36 cellular contexts compared by ENCODE assay signal in genomic region chr10:128804411-128804810, GRCh38.
"Had no signal": no experiment of that assay in that cellular context is flagged by ENCODE, and none has a peak within 500 bp of the region (broad histone marks: within the 10 kb centered on the region; RNA-seq: fewer than 3 reads in every experiment).

No MANE protein-coding gene starts in this region.

- H3K36me3 ChIP-seq: adrenal gland, brain microvascular endothelial cell, breast epithelium had no signal

- H3K4me3 ChIP-seq: adrenal gland, body of pancreas, breast epithelium had no signal

- H3K4me1 Mint-ChIP-seq: activated B cell treated with CpG ODN at 0.5 μM for 24 hours; activated CD4-positive, alpha-beta T cell treated with anti-CD3 and anti-CD28 coated beads, Interleukin-2, amount 10 ng/mL, durations not matched to agents 24 days and 14 days; activated naive CD8-positive, alpha-beta T cell treated with anti-CD3 and anti-CD28 coated beads for 36 hours; activated T-helper 17 cell treated with anti-CD3 and anti-CD28 coated beads, Interleukin-2, amount 50 U/mL, for 72 hours; central memory CD8-positive, alpha-beta T cell had no signal

- H3K27ac Mint-ChIP-seq: activated B cell treated with CpG ODN at 0.5 μM for 24 hours; activated CD4-positive, alpha-beta memory T cell treated with anti-CD3 and anti-CD28 coated beads for 36 hours; activated CD4-positive, alpha-beta T cell treated with anti-CD3 and anti-CD28 coated beads, Interleukin-2, amount 10 ng/mL, durations not matched to agents 24 days and 14 days; activated naive CD4-positive, alpha-beta T cell treated with anti-CD3 and anti-CD28 coated beads for 36 hours; activated naive CD4-positive, alpha-beta T cell treated with anti-CD3 and anti-CD28 coated beads, Interleukin-2, amount 50 U/mL, for 72 hours; activated naive CD8-positive, alpha-beta T cell treated with anti-CD3 and anti-CD28 coated beads for 36 hours; activated T-cell treated with anti-CD3 and anti-CD28 coated beads, Interleukin-2, amount 50 U/mL, for 72 hours; activated T-helper 1 cell treated with anti-CD3 and anti-CD28 coated beads, Interleukin-12 subunit alpha, Interleukin-12 subunit beta, Interleukin-2, Interleukin-4 antibody, amounts not matched to agents 30 ng/mL and 10 ng/mL and 1 ng/mL, durations not matched to agents 14 hours and 24 hours and 36 hours; activated T-helper 17 cell treated with anti-CD3 and anti-CD28 coated beads, Interleukin-2, amount 50 U/mL, for 72 hours; T-helper 1 cell treated with Interleukin-12 subunit alpha and Interleukin-12 subunit beta and Interleukin-4 antibody, amounts not matched to agents 30 μg/mL and 1 μg/mL, for 36 hours; T-helper 2 cell treated with Interferon-gamma antibody and Interleukin-4, amounts not matched to agents 5 μg/mL and 100 μg/mL, for 36 hours had no signal

- H3K9me3 ChIP-seq: adrenal gland, body of pancreas, breast epithelium had no signal

- H3K27ac ChIP-seq: adrenal gland, body of pancreas, brain microvascular endothelial cell, breast epithelium, VCaP had no signal

- H3K27me3 ChIP-seq: adrenal gland, body of pancreas, brain microvascular endothelial cell had no signal

- H3K9me3 Mint-ChIP-seq: activated B cell treated with CpG ODN at 0.5 μM for 24 hours; activated CD4-positive, alpha-beta memory T cell treated with anti-CD3 and anti-CD28 coated beads for 36 hours; activated CD4-positive, alpha-beta T cell treated with anti-CD3 and anti-CD28 coated beads, Interleukin-2, amount 10 ng/mL, durations not matched to agents 24 days and 14 days; activated naive CD4-positive, alpha-beta T cell treated with anti-CD3 and anti-CD28 coated beads for 36 hours; activated naive CD4-positive, alpha-beta T cell treated with anti-CD3 and anti-CD28 coated beads, Interleukin-2, amount 50 U/mL, for 72 hours; activated naive CD8-positive, alpha-beta T cell treated with anti-CD3 and anti-CD28 coated beads for 36 hours; activated T-cell treated with anti-CD3 and anti-CD28 coated beads, Interleukin-2, amount 50 U/mL, for 4 hours; activated T-cell treated with anti-CD3 and anti-CD28 coated beads, Interleukin-2, amount 50 U/mL, for 72 hours; activated T-helper 1 cell treated with anti-CD3 and anti-CD28 coated beads, Interleukin-12 subunit alpha, Interleukin-12 subunit beta, Interleukin-2, Interleukin-4 antibody, amounts not matched to agents 30 ng/mL and 10 ng/mL and 1 ng/mL, durations not matched to agents 14 hours and 24 hours and 36 hours; activated T-helper 17 cell treated with anti-CD3 and anti-CD28 coated beads, Interleukin-2, amount 50 U/mL, for 72 hours; T-helper 1 cell treated with Interleukin-12 subunit alpha and Interleukin-12 subunit beta and Interleukin-4 antibody, amounts not matched to agents 30 μg/mL and 1 μg/mL, for 36 hours; T-helper 2 cell treated with Interferon-gamma antibody and Interleukin-4, amounts not matched to agents 5 μg/mL and 100 μg/mL, for 36 hours had no signal

- ATAC-seq: activated naive CD4-positive, alpha-beta T cell treated with anti-CD3 and anti-CD28 coated beads, Interleukin-2, amount 50 U/mL, for 72 hours; activated T-cell treated with anti-CD3 and anti-CD28 coated beads, Interleukin-2, amount 50 U/mL, for 4 hours; activated T-cell treated with anti-CD3 and anti-CD28 coated beads, Interleukin-2, amount 50 U/mL, for 72 hours; activated T-helper 17 cell treated with anti-CD3 and anti-CD28 coated beads, Interleukin-2, amount 50 U/mL, for 72 hours; body of pancreas had no signal

- H3K36me3 Mint-ChIP-seq: activated CD4-positive, alpha-beta memory T cell treated with anti-CD3 and anti-CD28 coated beads for 36 hours; activated naive CD4-positive, alpha-beta T cell treated with anti-CD3 and anti-CD28 coated beads, Interleukin-2, amount 50 U/mL, for 72 hours; activated naive CD8-positive, alpha-beta T cell treated with anti-CD3 and anti-CD28 coated beads for 36 hours had no signal

- H3K27me3 Mint-ChIP-seq: activated B cell treated with CpG ODN at 0.5 μM for 24 hours; activated CD4-positive, alpha-beta memory T cell treated with anti-CD3 and anti-CD28 coated beads for 36 hours; activated CD4-positive, alpha-beta T cell treated with anti-CD3 and anti-CD28 coated beads, Interleukin-2, amount 10 ng/mL, durations not matched to agents 24 days and 14 days; activated T-helper 17 cell treated with anti-CD3 and anti-CD28 coated beads, Interleukin-2, amount 50 U/mL, for 72 hours; central memory CD8-positive, alpha-beta T cell had no signal

- H3K4me1 ChIP-seq: adrenal gland, body of pancreas, breast epithelium had no signal

- H3K4me3 Mint-ChIP-seq: activated B cell treated with CpG ODN at 0.5 μM for 24 hours; activated CD4-positive, alpha-beta memory T cell treated with anti-CD3 and anti-CD28 coated beads for 36 hours; activated CD4-positive, alpha-beta T cell treated with anti-CD3 and anti-CD28 coated beads, Interleukin-2, amount 10 ng/mL, durations not matched to agents 24 days and 14 days; activated naive CD4-positive, alpha-beta T cell treated with anti-CD3 and anti-CD28 coated beads for 36 hours; activated naive CD8-positive, alpha-beta T cell treated with anti-CD3 and anti-CD28 coated beads for 36 hours; activated T-cell treated with anti-CD3 and anti-CD28 coated beads, Interleukin-2, amount 50 U/mL, for 4 hours; activated T-cell treated with anti-CD3 and anti-CD28 coated beads, Interleukin-2, amount 50 U/mL, for 72 hours; activated T-helper 1 cell treated with anti-CD3 and anti-CD28 coated beads, Interleukin-12 subunit alpha, Interleukin-12 subunit beta, Interleukin-2, Interleukin-4 antibody, amounts not matched to agents 30 ng/mL and 10 ng/mL and 1 ng/mL, durations not matched to agents 14 hours and 24 hours and 36 hours; activated T-helper 17 cell treated with anti-CD3 and anti-CD28 coated beads, Interleukin-2, amount 50 U/mL, for 72 hours; central memory CD8-positive, alpha-beta T cell; T-helper 1 cell treated with Interleukin-12 subunit alpha and Interleukin-12 subunit beta and Interleukin-4 antibody, amounts not matched to agents 30 μg/mL and 1 μg/mL, for 36 hours; T-helper 2 cell treated with Interferon-gamma antibody and Interleukin-4, amounts not matched to agents 5 μg/mL and 100 μg/mL, for 36 hours had no signal

- DNase-seq: activated B cell treated with CpG ODN at 0.5 μM for 24 hours; activated CD4-positive, alpha-beta memory T cell treated with anti-CD3 and anti-CD28 coated beads for 36 hours; activated CD4-positive, alpha-beta T cell treated with anti-CD3 and anti-CD28 coated beads for 4 hours; activated CD4-positive, alpha-beta T cell treated with anti-CD3 and anti-CD28 coated beads, Interleukin-2, amount 10 ng/mL, durations not matched to agents 24 days and 14 days; activated CD4-positive, alpha-beta T cell treated with anti-CD3 and anti-CD28 coated beads, Interleukin-2, amount 50 U/mL, for 1 hour; activated CD4-positive, alpha-beta T cell treated with anti-CD3 and anti-CD28 coated beads, Interleukin-2, amount 50 U/mL, for 4 hours; activated CD4-positive, CD25-positive, alpha-beta regulatory T cell treated with anti-CD3 and anti-CD28 coated beads, Interleukin-2, amount 50 U/mL, for 72 hours; activated CD8-positive, alpha-beta memory T cell treated with anti-CD3 and anti-CD28 coated beads, Interleukin-2, amount 50 U/mL, for 4 hours; activated effector memory CD4-positive, alpha-beta T cell treated with anti-CD3 and anti-CD28 coated beads, Interleukin-2, amount 50 U/mL, for 16 hours; activated gamma-delta T cell treated with Interleukin-2 at 50 U/mL for 16 hours; activated naive CD4-positive, alpha-beta T cell; activated naive CD4-positive, alpha-beta T cell treated with anti-CD3 and anti-CD28 coated beads for 36 hours; activated naive CD4-positive, alpha-beta T cell treated with anti-CD3 and anti-CD28 coated beads, Interleukin-2, amount 50 U/mL, for 16 hours; activated naive CD8-positive, alpha-beta T cell treated with anti-CD3 and anti-CD28 coated beads for 36 hours; activated T-cell treated with anti-CD3 and anti-CD28 coated beads for 4 hours; activated T-cell treated with anti-CD3 and anti-CD28 coated beads, Interleukin-2, amount 50 U/mL, for 1 hour; activated T-cell treated with anti-CD3 and anti-CD28 coated beads, Interleukin-2, amount 50 U/mL, for 4 hours; activated T-cell treated with anti-CD3 and anti-CD28 coated beads, Interleukin-2, amount 50 U/mL, for 72 hours; adrenal gland; amniotic stem cell; aorta; body of pancreas; brain microvascular endothelial cell; caudate nucleus; cerebellar nuclear complex; T-helper 1 cell; T-helper 2 cell; T-helper 9 cell had no signal
